ENCODE assay signal across 24 cellular contexts in the genomic region with DNA sequence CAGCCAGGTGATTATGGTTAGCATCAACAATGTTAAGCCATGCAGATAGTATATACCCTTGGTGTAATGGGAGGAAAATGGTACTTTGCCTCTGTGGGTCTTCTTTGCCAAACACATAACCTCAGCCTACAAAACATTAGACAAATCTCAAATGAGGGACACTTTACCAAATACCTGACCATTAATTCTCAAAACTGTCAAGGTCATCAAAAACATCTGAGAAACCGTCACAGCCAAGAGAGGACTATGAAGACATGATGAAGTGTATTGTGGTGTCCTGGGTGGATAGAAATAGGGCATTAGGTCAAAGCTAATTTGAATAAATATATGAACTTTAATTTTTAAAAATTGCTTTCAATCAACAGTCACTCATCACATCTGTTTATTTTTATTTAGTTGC.
DNase-seq lines count a peak whose midpoint lies in the region; ATAC-seq, FAIRE-seq and TF ChIP-seq lines count a peak whose summit lies in the region.
"Had no signal": no experiment of that assay in that cellular context is flagged by ENCODE, and none has a peak within 500 bp of the region (broad histone marks: within the 10 kb centered on the region; RNA-seq: fewer than 3 reads in every experiment).

No MANE protein-coding gene starts in this region.

- DNase-seq in mammary epithelial cell (no peak), breast epithelium (ENCODE audit: low spot score in 2 of 2) (no peak), A549 (ENCODE audit: low read depth in 1 of 2, low spot score in 1 of 2) (no peak), K562 (ENCODE audit: extremely low read depth in 1 of 4, low spot score in 3 of 4) (no peak), coronary artery (ENCODE audit: low spot score) (no peak)
- DNase-seq: ACHN; BE2C; C1 segment of cervical spinal cord; CD4-positive, alpha-beta memory T cell; CD4-positive, CD25-positive, alpha-beta regulatory T cell; CD8-positive, alpha-beta memory T cell; COR-L47; DMS 273 treated with DMSO at 0.1 percent for 48 hours; DMS153; DMS53; DMS79; DND-41; EL; GDM1 had no signal

- H3K9me3 ChIP-seq in mammary epithelial cell (replicated peaks; ENCODE audit: insufficient read depth, low read length) (no peaks in the 10 kb centered on the region), breast epithelium (no peaks in the 10 kb centered on the region), A549 (peaks cover 2% of the 10 kb centered on the region; the same call in 1 of the 3 replicates), K562 (replicated peaks; ENCODE audit: control insufficient read depth, insufficient read depth, low read depth, low read length) (no peaks in the 10 kb centered on the region)
- H3K9me3 ChIP-seq: BE2C, BLaER1 had no signal

- BruUV-seq in mammary epithelial cell (replicated peaks; lab: Mats Ljungman, UMichigan) (TSS peak; percentile 65), K562 (replicated peaks; lab: Mats Ljungman, UMichigan) (no TSS peak)

- WGBS in mammary epithelial cell (ENCODE audit: low coverage, missing lambda C conversion rate): 100% methylated on average over 1 of the region's 1 CpG
- 2% methylated on average over 1 of the region's 1 CpG for WGBS in A549 (ENCODE audit: missing lambda C conversion rate)
- WGBS in K562 (ENCODE audit: insufficient coverage, low coverage, missing lambda C conversion rate): 7% methylated on average over 1 of the region's 1 CpG

- H4K20me1 ChIP-seq in mammary epithelial cell (ENCODE audit: insufficient read depth, low read length): no peaks in the 10 kb centered on the region
- no peaks in the 10 kb centered on the region for H4K20me1 ChIP-seq in K562 (replicated peaks; ENCODE audit: control insufficient read depth, insufficient read depth, low read length)
- H4K20me1 ChIP-seq: BLaER1 had no signal

- no peak overlapping the region for H3K4me2 ChIP-seq in mammary epithelial cell (ENCODE audit: insufficient read depth, low read depth, low read length)
- no peak overlapping the region for H3K4me2 ChIP-seq in A549
- H3K4me2 ChIP-seq in K562 (ENCODE audit: insufficient read depth, low read length): no peak overlapping the region
- H3K4me2 ChIP-seq: BLaER1 had no signal

- FAIRE-seq in A549 (lab: Jason Lieb, UNC) (no peak), K562 (lab: Jason Lieb, UNC) (no peak)
- FAIRE-seq: GM12891, GM19239 had no signal

- H3K27ac ChIP-seq in mammary epithelial cell (ENCODE audit: insufficient read depth, low read depth, low read length) (no peak overlapping the region), breast epithelium (no peak overlapping the region), A549 (no peak overlapping the region), K562 (ENCODE audit: extremely low read depth, low read depth, low read length) (no peak overlapping the region), coronary artery (no peak overlapping the region)
- H3K27ac ChIP-seq: 22Rv1, BLaER1 had no signal

- no peak for TF ChIP-seq RAD21 in A549 (conservative IDR thresholded peaks at IDR 0.05 in 1 of 2, IDR thresholded peaks at IDR 0.05 in 1 of 2)
- no peak for TF ChIP-seq RAD21 in K562 (CRISPR knock-in tag; conservative IDR thresholded peaks at IDR 0.05 in 1 of 2, IDR thresholded peaks at IDR 0.05 in 1 of 2)

- H3K27me3 ChIP-seq in mammary epithelial cell (ENCODE audit: insufficient read depth, low read length) (no peaks in the 10 kb centered on the region), breast epithelium (no peaks in the 10 kb centered on the region), K562 (ENCODE audit: control insufficient read depth in 2 of 2, insufficient read depth in 2 of 2, low read length in 2 of 2) (no peaks in the 10 kb centered on the region)
- H3K27me3 ChIP-seq: BE2C, BLaER1 had no signal

- dilution Hi-C loops in mammary epithelial cell (cut with HindIII; ENCODE audit: low sequenced_read_pairs): no loop called here

- H3K36me3 ChIP-seq in mammary epithelial cell (ENCODE audit: insufficient read depth, low read length) (no peaks in the 10 kb centered on the region), breast epithelium (no peaks in the 10 kb centered on the region), K562 (ENCODE audit: control insufficient read depth, insufficient read depth, low read length) (no peaks in the 10 kb centered on the region)
- H3K36me3 ChIP-seq: BE2C, BLaER1 had no signal

- POLR2A ChIA-PET in A549 (lab: Yijun Ruan, JAX): no interaction called here
- POLR2A ChIA-PET in K562 (lab: Yijun Ruan, JAX): no interaction called here

- ATAC-seq in A549: no peak
- no peak for ATAC-seq in K562
- no peak for ATAC-seq in GM19324 (IDR thresholded peaks at IDR 0.05; ENCODE audit: low FRiP score, unreplicated experiment)

- in situ Hi-C loops in mammary epithelial cell (cut with MboI; ENCODE audit: low sequenced_read_pairs in 2 of 2) (no loop called here), K562 (cut with MboI) (no loop called here)

- H3K9me1 ChIP-seq in K562 (ENCODE audit: control insufficient read depth, insufficient read depth, low read length): no peaks in the 10 kb centered on the region

- H2AFZ ChIP-seq in mammary epithelial cell (ENCODE audit: low read depth, low read length) (no peak overlapping the region), K562 (ENCODE audit: low read depth, low read length) (no peak overlapping the region)

- CTCF ChIA-PET in mammary epithelial cell (lab: Charles Lee; ENCODE audit: low non-redundant PET): no interaction called here
- CTCF ChIA-PET in A549 (lab: Yijun Ruan, JAX): interaction anchor here (0.7 kb wide), 1 partner anchor 12 kb away, joined by 3 read pairs; no protein-coding TSS in a partner anchor
- CTCF ChIA-PET in K562 (lab: Yijun Ruan, JAX; ENCODE audit: low intra/inter-chr PET ratio): no interaction called here

- TF ChIP-seq CTCF in mammary epithelial cell (conservative IDR thresholded peaks at IDR 0.05 in 1 of 2, IDR thresholded peaks at IDR 0.05 in 1 of 2; ENCODE audit: extremely low read depth in 1 of 2, insufficient read depth in 1 of 2, low read depth in 1 of 2, low read length in 2 of 2) (no peak), breast epithelium (IDR thresholded peaks at IDR 0.05) (no peak), A549 (IDR thresholded peaks at IDR 0.05) (no peak), K562 (IDR thresholded peaks at IDR 0.05 in 2 of 3, conservative IDR thresholded peaks at IDR 0.05 in 1 of 3; ENCODE audit: insufficient read depth in 2 of 3, low read depth in 1 of 3, low read length in 3 of 3) (no peak), coronary artery (IDR thresholded peaks at IDR 0.05) (no peak)

- no peak overlapping the region for H3K4me3 ChIP-seq in mammary epithelial cell (replicated peaks in 1 of 3; ENCODE audit: insufficient read depth in 1 of 3, low read depth in 2 of 3, low read length in 3 of 3)
- no peak overlapping the region for H3K4me3 ChIP-seq in breast epithelium
- H3K4me3 ChIP-seq in A549: no peak overlapping the region
- no peak overlapping the region for H3K4me3 ChIP-seq in K562
- H3K4me3 ChIP-seq in coronary artery: no peak overlapping the region
- H3K4me3 ChIP-seq: BLaER1 had no signal

- intact Hi-C loops in mammary epithelial cell (cut with micrococcal nuclease): no loop called here
- intact Hi-C loops in breast epithelium (cut with DNase I; ENCODE audit: low total_unique reads): loop anchor here (10.0 kb wide), 1 partner anchor 1021 kb away; no protein-coding TSS in a partner anchor
- intact Hi-C loops in K562 (cut with micrococcal nuclease): no loop called here

- no peak overlapping the region for H3K9ac ChIP-seq in mammary epithelial cell (ENCODE audit: insufficient read depth, low read length)
- no peak overlapping the region for H3K9ac ChIP-seq in K562 (ENCODE audit: insufficient read depth in 1 of 2, low read depth in 2 of 2, low read length in 2 of 2)
- H3K9ac ChIP-seq: BLaER1 had no signal

- H3K4me1 ChIP-seq in mammary epithelial cell (ENCODE audit: insufficient read depth, low read length) (no peaks in the 10 kb centered on the region), breast epithelium (no peaks in the 10 kb centered on the region), A549 (no peaks in the 10 kb centered on the region), K562 (replicated peaks in 1 of 2; ENCODE audit: control insufficient read depth in 2 of 2, insufficient read depth in 2 of 2, low read length in 2 of 2) (no peaks in the 10 kb centered on the region)
- H3K4me1 ChIP-seq: BE2C, BLaER1 had no signal

- TF ChIP-seq EP300 in A549 (IDR thresholded peaks at IDR 0.05): no peak
- no peak for TF ChIP-seq EP300 in K562 (IDR thresholded peaks at IDR 0.05; ENCODE audit: low read length)

- TF ChIP-seq POLR2A in breast epithelium (IDR thresholded peaks at IDR 0.05): no peak
- no peak for TF ChIP-seq POLR2A in A549 (IDR thresholded peaks at IDR 0.05; ENCODE audit: low read length)
- no peak for TF ChIP-seq POLR2A in K562 (conservative IDR thresholded peaks at IDR 0.05)

- H3K79me2 ChIP-seq in mammary epithelial cell (ENCODE audit: insufficient read depth, low read length) (no peaks in the 10 kb centered on the region), K562 (ENCODE audit: control insufficient read depth, insufficient read depth, low read length) (no peaks in the 10 kb centered on the region)

TF ChIP-seq in A549, 52 proteins besides CTCF, POLR2A, EP300 and RAD21 (continues in another document):
- TF ChIP-seq, protein P1, sequence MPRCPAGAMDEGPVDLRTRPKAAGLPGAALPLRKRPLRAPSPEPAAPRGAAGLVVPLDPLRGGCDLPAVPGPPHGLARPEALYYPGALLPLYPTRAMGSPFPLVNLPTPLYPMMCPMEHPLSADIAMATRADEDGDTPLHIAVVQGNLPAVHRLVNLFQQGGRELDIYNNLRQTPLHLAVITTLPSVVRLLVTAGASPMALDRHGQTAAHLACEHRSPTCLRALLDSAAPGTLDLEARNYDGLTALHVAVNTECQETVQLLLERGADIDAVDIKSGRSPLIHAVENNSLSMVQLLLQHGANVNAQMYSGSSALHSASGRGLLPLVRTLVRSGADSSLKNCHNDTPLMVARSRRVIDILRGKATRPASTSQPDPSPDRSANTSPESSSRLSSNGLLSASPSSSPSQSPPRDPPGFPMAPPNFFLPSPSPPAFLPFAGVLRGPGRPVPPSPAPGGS (IDR thresholded peaks at IDR 0.05): no peak
- no peak for TF ChIP-seq SMC3 (IDR thresholded peaks at IDR 0.05)
- TF ChIP-seq MAFK (IDR thresholded peaks at IDR 0.05; ENCODE audit: partially characterized antibody): peak; percentile 78
- TF ChIP-seq CBX8 (IDR thresholded peaks at IDR 0.05): no peak

TF ChIP-seq in K562, 482 proteins besides CTCF, POLR2A, EP300 and RAD21:
- TF ChIP-seq SMARCA5 (IDR thresholded peaks at IDR 0.05) (no peak), ZNF316 (IDR thresholded peaks at IDR 0.05) (peak; percentile 31; the same call in 1 of the 2 replicates)
